ENCODE assay signal across 13 cellular contexts in the genomic region with DNA sequence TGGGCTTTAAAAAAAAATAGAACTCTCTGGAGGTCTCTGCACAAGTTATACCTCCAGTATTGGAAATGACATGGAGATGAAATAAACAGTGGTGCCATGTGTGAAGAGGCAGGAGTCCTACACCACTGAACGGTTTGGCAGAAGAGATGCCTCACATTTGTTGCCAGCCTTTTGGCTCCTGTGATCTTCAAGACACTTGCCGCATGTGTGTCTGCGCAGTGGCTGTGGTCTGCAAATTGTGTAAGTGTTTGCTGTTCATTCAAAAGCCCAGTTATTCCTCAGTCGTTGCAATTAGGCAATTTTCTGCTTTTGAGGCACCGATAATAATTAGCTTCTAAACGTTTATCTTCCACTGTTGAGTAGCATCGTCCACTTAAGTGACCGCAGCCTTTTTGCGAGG.
A peak's percentile ranks its signal among the peaks of the same experiment; 100 is the strongest.
DNase-seq lines count a peak whose midpoint lies in the region; ATAC-seq lines count a peak whose summit lies in the region.
"Had no signal": no experiment of that assay in that cellular context is flagged by ENCODE, and none has a peak within 500 bp of the region (broad histone marks: within the 10 kb centered on the region; RNA-seq: fewer than 3 reads in every experiment).

No MANE protein-coding gene starts in this region.

- peaks cover 3% of the 10 kb centered on the region for H3K4me1 Mint-ChIP-seq in T-helper 2 cell treated with Interferon-gamma antibody and Interleukin-4, amounts not matched to agents 5 μg/mL and 100 μg/mL, for 36 hours (ENCODE audit: low read depth)

- DNase-seq in cardiac septum (ENCODE audit: low spot score) (peak; percentile 54), left ventricle myocardium superior (no peak), NOMO-1 treated with DMSO at 0.1 percent for 48 hours (lab: John Stamatoyannopoulos, UW; ENCODE audit: unreplicated experiment) (peak; percentile 96), cerebellum (ENCODE audit: low spot score) (peak; percentile 64), GM03348 (ENCODE audit: low spot score) (no peak)
- no peak for DNase-seq in T-helper 2 cell treated with Interferon-gamma antibody and Interleukin-4, amounts not matched to agents 5 μg/mL and 100 μg/mL, for 36 hours (ENCODE audit: low spot score)
- DNase-seq: Calu3; CD4-positive, alpha-beta T cell; DMS 273 treated with DMSO at 0.1 percent for 48 hours; GM23248 had no signal

- no peak for ATAC-seq in left ventricle myocardium superior
- no peak for ATAC-seq in HG02870 (IDR thresholded peaks at IDR 0.05; ENCODE audit: unreplicated experiment)
- ATAC-seq: HCT116 had no signal

- no peaks in the 10 kb centered on the region for H3K27me3 Mint-ChIP-seq in T-helper 2 cell treated with Interferon-gamma antibody and Interleukin-4, amounts not matched to agents 5 μg/mL and 100 μg/mL, for 36 hours (ENCODE audit: low read depth)
- H3K27me3 Mint-ChIP-seq: B cell; CD4-positive, alpha-beta T cell had no signal

- intact Hi-C loops in cardiac septum (cut with DNase I), result no loop called here
- intact Hi-C loops in left ventricle myocardium superior (cut with micrococcal nuclease), result no loop called here

- H3K9me3 Mint-ChIP-seq in T-helper 2 cell treated with Interferon-gamma antibody and Interleukin-4, amounts not matched to agents 5 μg/mL and 100 μg/mL, for 36 hours, result peaks cover 34% of the 10 kb centered on the region

- H3K4me3 Mint-ChIP-seq in T-helper 2 cell treated with Interferon-gamma antibody and Interleukin-4, amounts not matched to agents 5 μg/mL and 100 μg/mL, for 36 hours, result no peak overlapping the region
- H3K4me3 Mint-ChIP-seq: B cell; CD4-positive, alpha-beta T cell had no signal

- no peak overlapping the region for H3K27ac Mint-ChIP-seq in T-helper 2 cell treated with Interferon-gamma antibody and Interleukin-4, amounts not matched to agents 5 μg/mL and 100 μg/mL, for 36 hours
- H3K27ac Mint-ChIP-seq: B cell; CD4-positive, alpha-beta T cell had no signal

- H3K36me3 Mint-ChIP-seq in T-helper 2 cell treated with Interferon-gamma antibody and Interleukin-4, amounts not matched to agents 5 μg/mL and 100 μg/mL, for 36 hours (ENCODE audit: low read depth), result peaks cover 14% of the 10 kb centered on the region

Comparison
In these comparisons a context has a peak if more than half of its experiments do, and no peak if none do; other contexts are left out.
1. DNase-seq: peak in cardiac septum (single experiment), NOMO-1 treated with DMSO at 0.1 percent for 48 hours (single experiment) and cerebellum (single experiment); none in left ventricle myocardium superior (single experiment), T-helper 2 cell treated with Interferon-gamma antibody and Interleukin-4, amounts not matched to agents 5 μg/mL and 100 μg/mL, for 36 hours (single experiment) and GM03348 (single experiment).